9 cellular contexts compared by ENCODE assay signal in the genomic region with DNA sequence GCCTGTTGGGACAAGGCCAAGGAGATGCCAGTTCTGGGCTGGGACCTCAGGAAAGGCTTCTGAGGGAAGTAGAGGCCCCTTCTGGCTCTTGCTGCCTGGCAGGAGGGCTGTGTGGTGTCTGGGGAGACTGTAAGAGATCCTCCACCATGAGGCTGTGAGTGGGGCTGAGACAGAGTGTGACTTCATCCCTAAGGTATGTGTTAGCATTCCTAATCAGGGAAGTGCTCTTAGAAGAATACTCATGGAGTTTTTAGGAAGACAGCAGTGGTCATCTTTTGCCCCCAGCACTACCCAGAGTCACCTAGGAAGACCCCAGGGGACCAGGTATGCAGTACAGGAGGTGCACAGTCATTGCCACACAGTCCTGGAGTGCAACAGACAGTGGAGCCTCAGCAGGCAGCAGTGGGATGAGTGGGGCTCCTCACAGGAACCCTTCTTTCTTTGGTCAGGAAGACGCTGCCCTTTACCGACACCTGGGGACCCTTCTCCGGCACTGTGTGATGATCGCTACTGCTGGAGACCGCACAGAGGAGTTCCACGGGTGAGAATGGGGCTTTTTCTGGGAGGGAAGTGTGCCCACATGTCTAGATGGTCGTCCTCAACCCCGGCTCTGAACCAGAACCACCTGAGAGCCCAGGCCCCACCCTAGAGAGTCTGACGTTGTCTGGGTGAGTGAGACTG. TPM values are rescaled to one million over a fixed set of nuclear protein-coding genes. Genes with fewer than 3 reads are reported as not detected.
DNase-seq lines count a peak whose midpoint lies in the region; ATAC-seq and TF ChIP-seq lines count a peak whose summit lies in the region.
"Had no signal": no experiment of that assay in that cellular context is flagged by ENCODE, and none has a peak within 500 bp of the region (broad histone marks: within the 10 kb centered on the region; RNA-seq: fewer than 3 reads in every experiment).

No MANE protein-coding gene starts in this region.

- no peaks in the 10 kb centered on the region for H3K27me3 ChIP-seq in Caco-2 (replicated peaks; ENCODE audit: control insufficient read depth, insufficient read depth, low read length)
- H3K27me3 ChIP-seq in OCI-LY3 (ENCODE audit: low read depth, low read length) = no peaks in the 10 kb centered on the region
- no peaks in the 10 kb centered on the region for H3K27me3 ChIP-seq in neuron (ENCODE audit: insufficient read depth, low read length)

- H3K9me3 ChIP-seq in Caco-2 (no peaks in the 10 kb centered on the region), OCI-LY3 (ENCODE audit: insufficient read depth, low read length) (no peaks in the 10 kb centered on the region), neuron (ENCODE audit: low read length) (no peaks in the 10 kb centered on the region)

- CTCF ChIA-PET in Caco-2 (lab: Charles Lee) = no interaction called here

- H3K36me3 ChIP-seq in Caco-2 (ENCODE audit: control insufficient read depth, insufficient read depth, low read length) (peaks cover 13% of the 10 kb centered on the region), OCI-LY3 (replicated peaks; ENCODE audit: low read depth, low read length) (peaks cover 51% of the 10 kb centered on the region), neuron (ENCODE audit: insufficient read depth, low read length) (peaks cover 60% of the 10 kb centered on the region)

- peaks cover 12% of the 10 kb centered on the region for H4K20me1 ChIP-seq in OCI-LY3 (ENCODE audit: insufficient read depth, low read length)

- peaks cover 47% of the 10 kb centered on the region for H3K79me2 ChIP-seq in OCI-LY3 (ENCODE audit: low read length)

- peak overlapping the region; percentile 99 for H3K27ac Mint-ChIP-seq in Caco-2 (ENCODE audit: unreplicated experiment)

- H3K4me3 Mint-ChIP-seq in Caco-2 (ENCODE audit: unreplicated experiment) = peak overlapping the region; percentile 92

- DNase-seq in Caco-2 (peak in 1 of 2 experiments; percentile 45), dermis blood vessel endothelial cell (peak; percentile 45), foreskin melanocyte (no peak)
- no peak for DNase-seq in activated CD4-positive, CD25-positive, alpha-beta regulatory T cell treated with anti-CD3 and anti-CD28 coated beads, Interleukin-2, amount 50 U/mL, for 72 hours
- DNase-seq in stimulated activated naive CD4-positive, alpha-beta T cell treated with Interleukin-2 at 50 U/mL for 16 hours (lab: John Stamatoyannopoulos, UW) = no peak

- POLR2A ChIA-PET in Caco-2 (lab: Charles Lee) = no interaction called here

- H3K36me3 Mint-ChIP-seq in Caco-2 (ENCODE audit: insufficient read depth, unreplicated experiment) = peaks cover 76% of the 10 kb centered on the region

- H3K4me1 ChIP-seq in Caco-2 = peaks cover 23% of the 10 kb centered on the region
- H3K4me1 ChIP-seq in OCI-LY3 (ENCODE audit: low read length) = peaks cover 18% of the 10 kb centered on the region
- H3K4me1 ChIP-seq in neuron (ENCODE audit: insufficient read depth, low read length) = peaks cover 28% of the 10 kb centered on the region

- H2AFZ ChIP-seq in OCI-LY3 (ENCODE audit: low read depth, low read length) = no peak overlapping the region
- H2AFZ ChIP-seq in neuron (ENCODE audit: low read depth, low read length) = no peak overlapping the region

- H3K27me3 Mint-ChIP-seq in Caco-2 (ENCODE audit: insufficient read depth, unreplicated experiment) = no peaks in the 10 kb centered on the region

- H3K4me1 Mint-ChIP-seq in Caco-2 (ENCODE audit: low read depth, unreplicated experiment) = peaks cover 13% of the 10 kb centered on the region

- no peak overlapping the region for H3K9ac ChIP-seq in OCI-LY3 (ENCODE audit: low read length)

- no peak overlapping the region for H3K4me3 ChIP-seq in Caco-2 (ENCODE audit: low read depth, low read length)
- H3K4me3 ChIP-seq in OCI-LY3 (ENCODE audit: low read length) = no peak overlapping the region
- peak overlapping the region; percentile 60 for H3K4me3 ChIP-seq in neuron (ENCODE audit: low read length)

- H3K9me3 Mint-ChIP-seq in Caco-2 (ENCODE audit: unreplicated experiment) = no peaks in the 10 kb centered on the region

- peak overlapping the region; percentile 90; the same call in 1 of the 2 replicates for H3K4me2 ChIP-seq in OCI-LY3 (ENCODE audit: low read length)

- intact Hi-C loops in Caco-2 (cut with micrococcal nuclease; ENCODE audit: unreplicated experiment) = no loop called here

- TF ChIP-seq CTCF in Caco-2 (IDR thresholded peaks at IDR 0.05; ENCODE audit: insufficient read depth in 1 of 2, low read depth in 1 of 2, low read length in 1 of 2, severe bottlenecking in 1 of 2, unreplicated experiment in 1 of 2) (no peak), OCI-LY3 (IDR thresholded peaks at IDR 0.05; ENCODE audit: low read depth, low read length) (no peak)

- ATAC-seq in HG02870 (IDR thresholded peaks at IDR 0.05; ENCODE audit: unreplicated experiment) = no peak
- ATAC-seq: right cardiac atrium had no signal

- H3K27ac ChIP-seq in OCI-LY3 (ENCODE audit: low read length) = no peak overlapping the region

- BruUV-seq in Caco-2 (replicated peaks; lab: Mats Ljungman, UMichigan) = no TSS peak

RNA-seq across cellular contexts. Expression of gene RIC8A, which starts 2.8 kb away (rescaled TPM):
- total RNA-seq in Caco-2 (2022) (97.1 and 111 TPM in 2 replicates), dermis blood vessel endothelial cell (127 and 140 TPM in 2 replicates)

RNA-seq across cellular contexts. Expression of gene BET1L, which starts 3.1 kb away (rescaled TPM):
- 56.8 and 57.4 TPM in 2 replicates for total RNA-seq in Caco-2 (2022)
- 13.4 and 17.3 TPM in 2 replicates for total RNA-seq in dermis blood vessel endothelial cell

RNA-seq across cellular contexts. Expression of gene SCGB1C1, which starts 17.4 kb away (rescaled TPM):
- total RNA-seq in Caco-2 (2022) (not detected in 2 replicates), dermis blood vessel endothelial cell (not detected in 2 replicates)
- total RNA-seq: right cardiac atrium had no signal

RNA-seq across cellular contexts. Expression of gene SIRT3, which starts 25.9 kb away (rescaled TPM):
- 24.6 and 26.0 TPM in 2 replicates for total RNA-seq in Caco-2 (2022)
- total RNA-seq in dermis blood vessel endothelial cell = 7.1 and 9.0 TPM in 2 replicates

RNA-seq across cellular contexts. Expression of gene PSMD13, which starts 26.5 kb away (rescaled TPM):
- total RNA-seq in Caco-2 (2022) (162 and 172 TPM in 2 replicates), dermis blood vessel endothelial cell (160 and 183 TPM in 2 replicates)
